8 cellular contexts compared by ENCODE assay signal in the genomic region with DNA sequence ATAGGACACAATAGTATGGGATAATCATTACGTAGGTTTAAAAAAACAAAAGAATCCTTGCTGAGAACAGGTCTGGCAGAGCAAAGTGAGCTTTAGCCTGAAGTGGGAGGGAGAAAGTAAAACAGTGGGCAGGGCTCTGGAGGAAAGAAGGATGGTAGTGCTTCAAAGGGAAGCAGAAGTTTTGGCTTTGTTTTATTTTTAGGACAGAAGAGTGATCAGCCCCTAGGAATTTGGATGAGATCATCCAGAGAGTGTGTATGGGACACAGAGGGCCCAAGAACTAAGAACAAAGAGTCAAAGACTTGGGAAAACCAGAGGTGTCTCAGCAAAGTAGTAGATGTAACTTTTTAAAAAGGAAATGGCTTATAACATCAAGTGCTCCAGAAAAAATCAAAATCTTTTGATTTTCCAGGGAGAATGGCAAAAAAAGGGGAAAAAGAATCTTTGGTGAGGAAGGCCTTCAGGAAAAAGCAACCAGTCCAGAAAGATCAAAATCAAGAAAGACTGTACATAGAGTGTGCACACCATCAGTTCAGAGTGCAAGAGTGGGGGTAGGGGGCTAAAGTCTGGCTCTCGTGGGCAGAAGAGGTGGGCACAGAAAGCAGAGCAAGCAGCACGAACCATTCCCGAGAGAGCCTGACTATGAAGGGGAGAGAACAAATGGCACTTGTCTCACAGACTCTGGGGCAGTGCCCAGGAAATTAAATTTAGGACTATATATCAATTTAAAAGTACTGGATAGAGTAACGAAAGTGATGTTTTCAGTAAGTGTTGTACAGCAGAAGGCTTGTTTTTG. TPM values are rescaled to one million over a fixed set of nuclear protein-coding genes. Genes with fewer than 3 reads are reported as not detected.
DNase-seq lines count a peak whose midpoint lies in the region; ATAC-seq and TF ChIP-seq lines count a peak whose summit lies in the region.

No MANE protein-coding gene starts in this region.

- H4K5ac ChIP-seq in H9 (ENCODE audit: insufficient read length, low read depth, low read length): no peak overlapping the region

- no peak overlapping the region for H2BK12ac ChIP-seq in H9 (ENCODE audit: insufficient read length, low read depth, low read length)

- no peak overlapping the region for H2BK15ac ChIP-seq in H9 (ENCODE audit: low read depth, low read length)

- no peak overlapping the region for H3K4me2 ChIP-seq in H9 (ENCODE audit: insufficient read depth, insufficient read length, low read length)
- no peak overlapping the region for H3K4me2 ChIP-seq in hepatocyte

- no peak overlapping the region for H3T11ph ChIP-seq in H9 (ENCODE audit: low read length)

- H3K27me3 ChIP-seq in H9 (ENCODE audit: insufficient read depth, low read length) (no peaks in the 10 kb centered on the region), hepatocyte (no peaks in the 10 kb centered on the region), skeletal muscle tissue (ENCODE audit: control insufficient read depth in 3 of 3, insufficient read depth in 3 of 3, low read length in 3 of 3) (no peaks in the 10 kb centered on the region)

- H2AFZ ChIP-seq in H9 (ENCODE audit: low read length) (no peak overlapping the region), hepatocyte (no peak overlapping the region)

- peaks cover 24% of the 10 kb centered on the region for H3K79me1 ChIP-seq in H9 (ENCODE audit: insufficient read depth, low read depth, low read length, poor library complexity, severe bottlenecking)

- no peak overlapping the region for H2BK120ac ChIP-seq in H9 (ENCODE audit: low read depth, low read length, poor library complexity, severe bottlenecking)

- no peak overlapping the region for H2BK20ac ChIP-seq in H9 (ENCODE audit: low read depth, low read length, poor library complexity, severe bottlenecking)

- no peak overlapping the region for H3K27ac ChIP-seq in H9 (ENCODE audit: insufficient read length, low read depth, low read length)
- peak overlapping the region; percentile 54 for H3K27ac ChIP-seq in hepatocyte
- peak overlapping the region; percentile 72 for H3K27ac ChIP-seq in skeletal muscle tissue (ENCODE audit: low read depth, low read length)

- TF ChIP-seq CTCF in H9 (conservative IDR thresholded peaks at IDR 0.05) (no peak), hepatocyte (IDR thresholded peaks at IDR 0.05; ENCODE audit: poor library complexity) (no peak)

- ATAC-seq in activated T-cell treated with anti-CD3 and anti-CD28 coated beads, Interleukin-2, amount 50 U/mL, for 4 hours: no peak
- no peak for ATAC-seq in GM19328 (IDR thresholded peaks at IDR 0.05; ENCODE audit: unreplicated experiment)

- peak overlapping the region; percentile 19 to 93 (median 91); a peak in 6 of 7 replicates for H3K27ac Mint-ChIP-seq in H9

- DNase-seq in H9: no peak
- DNase-seq in amniotic stem cell (lab: John Stamatoyannopoulos, UW): peak; percentile 36
- DNase-seq in hepatocyte (ENCODE audit: low spot score): peak; percentile 46
- no peak for DNase-seq in amygdala (lab: John Stamatoyannopoulos, UW)
- no peak for DNase-seq in activated T-cell treated with anti-CD3 and anti-CD28 coated beads, Interleukin-2, amount 50 U/mL, for 4 hours
- no peak for DNase-seq in activated CD4-positive, CD25-positive, alpha-beta regulatory T cell treated with anti-CD3 and anti-CD28 coated beads, Interleukin-2, amount 50 U/mL, for 72 hours

- no peak overlapping the region; the same call in 1 of the 2 replicates for H3K4ac ChIP-seq in H9 (ENCODE audit: low read depth, low read length)

- H3K9me3 ChIP-seq in H9 (ENCODE audit: control insufficient read depth, low read depth, low read length) (no peaks in the 10 kb centered on the region), hepatocyte (ENCODE audit: low read depth) (no peaks in the 10 kb centered on the region), skeletal muscle tissue (ENCODE audit: control insufficient read depth in 3 of 3, low read length in 3 of 3) (no peaks in the 10 kb centered on the region)

- H3K4me1 ChIP-seq in H9 (ENCODE audit: insufficient read depth, low read length) (no peaks in the 10 kb centered on the region; the same call in 1 of the 2 replicates), hepatocyte (ENCODE audit: insufficient read depth) (peaks cover 27% of the 10 kb centered on the region), skeletal muscle tissue (ENCODE audit: control insufficient read depth in 3 of 3, insufficient read depth in 3 of 3, low read length in 3 of 3) (peaks cover 19 to 25% (median 23%) of the 10 kb centered on the region in 3 donors)

- peak overlapping the region; percentile 50 for H3K9ac ChIP-seq in H9 (ENCODE audit: extremely low read depth, insufficient read length, low read length)
- H3K9ac ChIP-seq in skeletal muscle tissue (ENCODE audit: low read depth in 1 of 3, low read length in 3 of 3): peak overlapping the region; percentile 17 to 52 (median 25)

- H4K20me1 ChIP-seq in H9 (ENCODE audit: control insufficient read depth, insufficient read depth, insufficient read length) (no peaks in the 10 kb centered on the region), hepatocyte (ENCODE audit: insufficient read depth, poor library complexity, severe bottlenecking) (peaks cover 70% of the 10 kb centered on the region)

- H3K4me3 Mint-ChIP-seq in H9: no peak overlapping the region; a peak in 1 of 5 replicates
- no peak overlapping the region for H3K4me3 Mint-ChIP-seq in activated T-cell treated with anti-CD3 and anti-CD28 coated beads, Interleukin-2, amount 50 U/mL, for 4 hours

- no peaks in the 10 kb centered on the region for H3K9me2 ChIP-seq in hepatocyte (replicated peaks; ENCODE audit: insufficient read depth)

- no peak overlapping the region for H4K91ac ChIP-seq in H9 (ENCODE audit: insufficient read length, low read depth, low read length)

- WGBS in H9 (ENCODE audit: extremely low coverage, insufficient read length, low lambda C conversion rate): no CpG with 5 or more reads among the region's 5 CpGs
- whole genome bisulfite sequencing in hepatocyte (ENCODE audit: low lambda C conversion rate, missing lambda C conversion rate): 61% methylated on average over 5 of the region's 5 CpGs

- H3K79me2 ChIP-seq in H9 (ENCODE audit: insufficient read depth, low read length) (peaks cover 23% of the 10 kb centered on the region; the same call in 1 of the 2 replicates), hepatocyte (peaks cover 99% of the 10 kb centered on the region)

- H3K14ac ChIP-seq in H9 (ENCODE audit: insufficient read depth, low read length): no peak overlapping the region

- H3K36me3 ChIP-seq in hepatocyte (replicated peaks; ENCODE audit: insufficient read depth, low read depth) (no peaks in the 10 kb centered on the region), skeletal muscle tissue (ENCODE audit: control insufficient read depth in 3 of 3, insufficient read depth in 3 of 3, low read length in 3 of 3) (no peaks in the 10 kb centered on the region)

- H3K9me3 Mint-ChIP-seq in H9: no peaks in the 10 kb centered on the region
- no peaks in the 10 kb centered on the region for H3K9me3 Mint-ChIP-seq in activated T-cell treated with anti-CD3 and anti-CD28 coated beads, Interleukin-2, amount 50 U/mL, for 4 hours

- no peak overlapping the region for H2BK5ac ChIP-seq in H9 (ENCODE audit: insufficient read length, low read length)

- H3K4me1 Mint-ChIP-seq in H9: peaks cover 26 to 42% of the 10 kb centered on the region in 2 experiments
- H3K4me1 Mint-ChIP-seq in activated T-cell treated with anti-CD3 and anti-CD28 coated beads, Interleukin-2, amount 50 U/mL, for 4 hours (ENCODE audit: low read depth): peaks cover 56% of the 10 kb centered on the region

- H3K27me3 Mint-ChIP-seq in H9 (ENCODE audit: low read depth): no peaks in the 10 kb centered on the region
- H3K27me3 Mint-ChIP-seq in activated T-cell treated with anti-CD3 and anti-CD28 coated beads, Interleukin-2, amount 50 U/mL, for 4 hours (ENCODE audit: low read depth): no peaks in the 10 kb centered on the region

- no peak overlapping the region for H3K23ac ChIP-seq in H9 (ENCODE audit: insufficient read length, low read depth, low read length)

- no peak overlapping the region for H2AK5ac ChIP-seq in H9 (ENCODE audit: insufficient read length, low read length)

- no peak overlapping the region for H3K56ac ChIP-seq in H9 (ENCODE audit: insufficient read length, low read depth, low read length)

- no peak overlapping the region for H3K18ac ChIP-seq in H9 (ENCODE audit: insufficient read length, low read depth, low read length)

- H3K36me3 Mint-ChIP-seq in H9 (ENCODE audit: insufficient read depth in 1 of 3, low read depth in 3 of 3): no peaks in the 10 kb centered on the region
- peaks cover 5% of the 10 kb centered on the region for H3K36me3 Mint-ChIP-seq in activated T-cell treated with anti-CD3 and anti-CD28 coated beads, Interleukin-2, amount 50 U/mL, for 4 hours (ENCODE audit: insufficient read depth)

- H4K8ac ChIP-seq in H9 (replicated peaks; ENCODE audit: insufficient read length, low read depth, low read length): no peak overlapping the region

- H3K4me3 ChIP-seq in hepatocyte (no peak overlapping the region), skeletal muscle tissue (ENCODE audit: low read length in 3 of 3) (no peak overlapping the region)

- no peaks in the 10 kb centered on the region for H3K23me2 ChIP-seq in H9 (ENCODE audit: insufficient read length, low read depth, low read length, poor library complexity, severe bottlenecking)

RNA-seq across cellular contexts. Expression of a gene that starts 30.1 kb away (rescaled TPM):
- total RNA-seq in H9 (2021): 90.3 and 98.1 TPM in 2 replicates
- total RNA-seq in hepatocyte: 52.2 and 53.4 TPM in 2 replicates
- polyA plus RNA-seq in hepatocyte: 66.1 and 74.5 TPM in 2 replicates
- total RNA-seq in skeletal muscle tissue: 38.6 TPM
- 100 to 1,000 TPM; 136 to 165 (median 138) TPM for total RNA-seq in activated T-cell treated with anti-CD3 and anti-CD28 coated beads, Interleukin-2, amount 50 U/mL, for 4 hours

Comparison
In these comparisons a context has a peak if more than half of its experiments do, and no peak if none do; other contexts are left out.
1. DNase-seq: peak in amniotic stem cell (single experiment) and hepatocyte (single experiment); none in H9 (single experiment), amygdala (0 of 56), activated T-cell treated with anti-CD3 and anti-CD28 coated beads, Interleukin-2, amount 50 U/mL, for 4 hours (single experiment) and activated CD4-positive, CD25-positive, alpha-beta regulatory T cell treated with anti-CD3 and anti-CD28 coated beads, Interleukin-2, amount 50 U/mL, for 72 hours (single experiment).